ENCODE assay signal across 8 cellular contexts in the genomic region with DNA sequence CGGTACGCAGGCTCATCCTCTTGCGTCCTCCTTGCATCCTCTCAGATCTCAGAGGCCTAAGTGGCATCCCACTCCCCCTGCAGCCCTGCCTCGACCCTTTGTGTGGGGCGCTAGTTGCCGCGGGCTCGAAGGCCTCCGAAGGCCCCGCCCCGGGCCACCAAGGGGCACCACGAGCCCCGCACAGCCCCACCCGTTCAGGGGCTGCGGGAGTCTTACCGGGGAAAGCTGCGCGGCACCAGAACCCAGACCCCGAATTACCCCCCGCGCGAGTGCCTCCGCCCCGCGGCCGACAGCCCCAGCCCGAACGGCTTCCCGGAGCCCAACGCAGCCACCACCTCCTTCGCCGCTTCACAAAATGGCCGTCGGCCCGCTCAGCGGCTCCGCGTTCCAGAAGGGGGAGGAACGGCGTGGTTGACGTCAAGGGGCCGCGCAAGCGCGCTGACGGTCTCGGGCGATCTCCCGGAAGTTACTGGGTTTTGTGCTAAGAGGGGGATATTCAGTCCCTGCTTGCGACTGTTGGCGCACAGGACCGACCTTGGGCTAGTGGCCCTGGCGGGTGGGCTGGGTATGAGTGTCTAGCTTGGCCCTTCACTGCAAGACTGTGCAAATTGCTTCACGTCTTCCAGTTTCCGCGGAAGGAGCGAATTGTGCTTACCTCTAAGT.
DNase-seq lines count a peak whose midpoint lies in the region; ATAC-seq and TF ChIP-seq lines count a peak whose summit lies in the region.

A gene (minus strand): TSS at position 357 of the 663 bp plus-strand sequence. CDS start 31,977 bp downstream, outside the sequence.
A gene with protein sequence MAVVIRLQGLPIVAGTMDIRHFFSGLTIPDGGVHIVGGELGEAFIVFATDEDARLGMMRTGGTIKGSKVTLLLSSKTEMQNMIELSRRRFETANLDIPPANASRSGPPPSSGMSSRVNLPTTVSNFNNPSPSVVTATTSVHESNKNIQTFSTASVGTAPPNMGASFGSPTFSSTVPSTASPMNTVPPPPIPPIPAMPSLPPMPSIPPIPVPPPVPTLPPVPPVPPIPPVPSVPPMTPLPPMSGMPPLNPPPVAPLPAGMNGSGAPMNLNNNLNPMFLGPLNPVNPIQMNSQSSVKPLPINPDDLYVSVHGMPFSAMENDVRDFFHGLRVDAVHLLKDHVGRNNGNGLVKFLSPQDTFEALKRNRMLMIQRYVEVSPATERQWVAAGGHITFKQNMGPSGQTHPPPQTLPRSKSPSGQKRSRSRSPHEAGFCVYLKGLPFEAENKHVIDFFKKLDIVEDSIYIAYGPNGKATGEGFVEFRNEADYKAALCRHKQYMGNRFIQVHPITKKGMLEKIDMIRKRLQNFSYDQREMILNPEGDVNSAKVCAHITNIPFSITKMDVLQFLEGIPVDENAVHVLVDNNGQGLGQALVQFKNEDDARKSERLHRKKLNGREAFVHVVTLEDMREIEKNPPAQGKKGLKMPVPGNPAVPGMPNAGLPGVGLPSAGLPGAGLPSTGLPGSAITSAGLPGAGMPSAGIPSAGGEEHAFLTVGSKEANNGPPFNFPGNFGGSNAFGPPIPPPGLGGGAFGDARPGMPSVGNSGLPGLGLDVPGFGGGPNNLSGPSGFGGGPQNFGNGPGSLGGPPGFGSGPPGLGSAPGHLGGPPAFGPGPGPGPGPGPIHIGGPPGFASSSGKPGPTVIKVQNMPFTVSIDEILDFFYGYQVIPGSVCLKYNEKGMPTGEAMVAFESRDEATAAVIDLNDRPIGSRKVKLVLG (minus strand): TSS at position 357 of the 663 bp plus-strand sequence. CDS start 9,578 bp downstream, outside the sequence.

- no peaks in the 10 kb centered on the region for H3K27me3 Mint-ChIP-seq in central memory CD8-positive, alpha-beta T cell

- no peak for TF ChIP-seq CTCF in AG09309 (IDR thresholded peaks at IDR 0.05; ENCODE audit: control insufficient read depth, insufficient read depth, low read depth, low read length, missing control alignments)

- H3K4me1 Mint-ChIP-seq in central memory CD8-positive, alpha-beta T cell = peaks cover 50% of the 10 kb centered on the region

- ATAC-seq in GM19025 (IDR thresholded peaks at IDR 0.05; ENCODE audit: low read depth, unreplicated experiment) (peak; percentile 71), HG03342 (IDR thresholded peaks at IDR 0.05; ENCODE audit: unreplicated experiment) (peak; percentile 74)
- peak; percentile 75 to 76 for ATAC-seq in activated CD4-positive, CD25-positive, alpha-beta regulatory T cell treated with anti-CD3 and anti-CD28 coated beads, Interleukin-2, amount 50 U/mL, for 24 hours
- peak; percentile 72 for ATAC-seq in central memory CD8-positive, alpha-beta T cell (replicated peaks; ENCODE audit: extremely low read depth, poor library complexity, severe bottlenecking)

- DNase-seq in AG09309 (ENCODE audit: low read depth) = peak; percentile 74
- peak; percentile 83 for DNase-seq in NCI-H446 treated with DMSO at 0.1 percent for 48 hours (lab: John Stamatoyannopoulos, UW)
- DNase-seq in central memory CD8-positive, alpha-beta T cell (ENCODE audit: low spot score in 2 of 2) = peak; percentile 88 to 93
- peak; percentile 97 for DNase-seq in islet precursor cell
- peak; percentile 88 for DNase-seq in stimulated activated CD4-positive, alpha-beta T cell treated with anti-CD3 and anti-CD28 coated beads, Interleukin-12 subunit alpha, Interleukin-12 subunit beta, amount 100 ng/mL, for 4 hours

- H3K9me3 Mint-ChIP-seq in central memory CD8-positive, alpha-beta T cell = no peaks in the 10 kb centered on the region

- H3K4me3 ChIP-seq in AG09309 (ENCODE audit: control insufficient read depth, low read depth, low read length) = peak within 1 kb of the TSS; percentile 86

- H3K36me3 Mint-ChIP-seq in central memory CD8-positive, alpha-beta T cell (ENCODE audit: insufficient read depth) = peaks cover 35% of the 10 kb centered on the region

- H3K27ac Mint-ChIP-seq in central memory CD8-positive, alpha-beta T cell (ENCODE audit: low read depth) = peak within 1 kb of the TSS; percentile 99

- peak within 1 kb of the TSS; percentile 85 for H3K4me3 Mint-ChIP-seq in central memory CD8-positive, alpha-beta T cell

Comparison
In these comparisons a context has a peak if more than half of its experiments do, and no peak if none do; other contexts are left out.
1. Peak in every context shown above with its lines: DNase-seq, ATAC-seq and H3K4me3 ChIP-seq.